ENCODE assay signal across 1 cellular context in the genomic region with DNA sequence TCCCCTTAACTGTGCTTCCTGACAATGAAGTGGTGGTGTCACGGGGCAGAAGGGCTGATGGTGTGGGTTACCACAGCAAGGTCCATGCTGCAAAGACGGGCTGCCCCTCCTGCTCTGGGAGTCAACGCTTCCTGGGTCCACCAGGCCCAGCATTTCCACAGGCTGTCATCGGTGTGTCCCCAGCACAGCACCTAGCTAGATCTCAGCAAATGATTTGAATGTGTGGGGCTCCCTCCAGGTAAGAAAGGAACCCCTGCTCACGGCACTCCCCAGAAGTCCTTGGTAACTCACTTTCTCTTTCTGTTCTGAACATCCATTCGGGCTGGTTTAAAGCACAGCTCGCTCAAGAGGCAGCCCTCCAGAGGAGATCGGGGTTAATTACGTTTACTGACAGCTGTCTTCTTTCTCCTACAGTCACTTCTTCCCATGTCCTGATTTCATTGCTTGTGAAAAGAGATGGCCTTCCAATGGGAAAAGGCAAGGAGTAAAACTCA.
TF ChIP-seq lines count a peak whose summit lies in the region.

No MANE protein-coding gene starts in this region.

TF ChIP-seq in IMR-90, 13 proteins besides CTCF, POLR2A, EP300 and RAD21 (continued from another document):
- TF ChIP-seq, protein P1, sequence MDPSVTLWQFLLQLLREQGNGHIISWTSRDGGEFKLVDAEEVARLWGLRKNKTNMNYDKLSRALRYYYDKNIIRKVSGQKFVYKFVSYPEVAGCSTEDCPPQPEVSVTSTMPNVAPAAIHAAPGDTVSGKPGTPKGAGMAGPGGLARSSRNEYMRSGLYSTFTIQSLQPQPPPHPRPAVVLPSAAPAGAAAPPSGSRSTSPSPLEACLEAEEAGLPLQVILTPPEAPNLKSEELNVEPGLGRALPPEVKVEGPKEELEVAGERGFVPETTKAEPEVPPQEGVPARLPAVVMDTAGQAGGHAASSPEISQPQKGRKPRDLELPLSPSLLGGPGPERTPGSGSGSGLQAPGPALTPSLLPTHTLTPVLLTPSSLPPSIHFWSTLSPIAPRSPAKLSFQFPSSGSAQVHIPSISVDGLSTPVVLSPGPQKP (IDR thresholded peaks at IDR 0.05; ENCODE audit: borderline replicate concordance, low read depth, low read length), result no peak
- TF ChIP-seq, protein P2, sequence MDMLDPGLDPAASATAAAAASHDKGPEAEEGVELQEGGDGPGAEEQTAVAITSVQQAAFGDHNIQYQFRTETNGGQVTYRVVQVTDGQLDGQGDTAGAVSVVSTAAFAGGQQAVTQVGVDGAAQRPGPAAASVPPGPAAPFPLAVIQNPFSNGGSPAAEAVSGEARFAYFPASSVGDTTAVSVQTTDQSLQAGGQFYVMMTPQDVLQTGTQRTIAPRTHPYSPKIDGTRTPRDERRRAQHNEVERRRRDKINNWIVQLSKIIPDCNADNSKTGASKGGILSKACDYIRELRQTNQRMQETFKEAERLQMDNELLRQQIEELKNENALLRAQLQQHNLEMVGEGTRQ (IDR thresholded peaks at IDR 0.05; ENCODE audit: low read depth, low read length), result no peak
- TF ChIP-seq RCOR1 (IDR thresholded peaks at IDR 0.05; ENCODE audit: insufficient replicate concordance, low read length) (no peak), CEBPB (IDR thresholded peaks at IDR 0.05; ENCODE audit: low read depth, low read length) (no peak), MAFK (IDR thresholded peaks at IDR 0.05; ENCODE audit: low read depth, low read length) (no peak), NFE2L2 (IDR thresholded peaks at IDR 0.05; ENCODE audit: low read depth, low read length) (no peak), MXI1 (IDR thresholded peaks at IDR 0.05; ENCODE audit: borderline replicate concordance, low read depth, low read length) (no peak), CHD1 (IDR thresholded peaks at IDR 0.05; ENCODE audit: low read depth, low read length) (no peak), FOS (IDR thresholded peaks at IDR 0.05; ENCODE audit: low read depth, low read length) (no peak), MAZ (IDR thresholded peaks at IDR 0.05; ENCODE audit: borderline replicate concordance, low read depth, low read length) (no peak; the same call in 1 of the 2 replicates), BHLHE40 (IDR thresholded peaks at IDR 0.05; ENCODE audit: low read depth, low read length) (no peak), SMC3 (IDR thresholded peaks at IDR 0.05; ENCODE audit: low read depth, low read length) (no peak)
